Comparison of ENCODE assay signal across 17 cellular contexts in genomic region chr1:157042852-157043251, GRCh38. TPM values are rescaled to one million over a fixed set of nuclear protein-coding genes. Genes with fewer than 3 reads are reported as not detected.
DNase-seq lines count a peak whose midpoint lies in the region; ATAC-seq and TF ChIP-seq lines count a peak whose summit lies in the region.
"Had no signal": no experiment of that assay in that cellular context is flagged by ENCODE, and none has a peak within 500 bp of the region (broad histone marks: within the 10 kb centered on the region; RNA-seq: fewer than 3 reads in every experiment).

No MANE protein-coding gene starts in this region.

- H3K27ac ChIP-seq in HUES6 (ENCODE audit: low read depth, low read length), result no peak overlapping the region
- no peak overlapping the region for H3K27ac ChIP-seq in smooth muscle cell (ENCODE audit: low read depth)
- H3K27ac ChIP-seq: pancreas had no signal

- peak overlapping the region; percentile 98 for H3K4me2 ChIP-seq in smooth muscle cell

- H3K9ac ChIP-seq in HUES6 (ENCODE audit: low read length) (no peak overlapping the region), smooth muscle cell (ENCODE audit: low read depth) (no peak overlapping the region)

- H3K9me3 ChIP-seq in HUES6 (ENCODE audit: control insufficient read depth, insufficient read depth, low read depth, low read length) (no peaks in the 10 kb centered on the region), iPS-18c (ENCODE audit: control insufficient read depth, insufficient read depth, low read length) (no peaks in the 10 kb centered on the region), smooth muscle cell (replicated peaks; ENCODE audit: low read depth) (no peaks in the 10 kb centered on the region)
- H3K9me3 ChIP-seq: pancreas had no signal

- H3K36me3 ChIP-seq in HUES6 (ENCODE audit: control insufficient read depth, insufficient read depth, low read length), result peaks cover 5% of the 10 kb centered on the region; the same call in 1 of the 2 replicates
- H3K36me3 ChIP-seq in smooth muscle cell (ENCODE audit: low read depth), result no peaks in the 10 kb centered on the region
- H3K36me3 ChIP-seq: pancreas had no signal

- H2AFZ ChIP-seq in smooth muscle cell (ENCODE audit: low read depth), result no peak overlapping the region

- H3K4me1 Mint-ChIP-seq in brain, result peaks cover 65% of the 10 kb centered on the region
- H3K4me1 Mint-ChIP-seq in stimulated activated naive CD8-positive, alpha-beta T cell treated with anti-CD3 and anti-CD28 coated beads, Interleukin-15, amount 100 ng/mL, for 72 hours, result peaks cover 21% of the 10 kb centered on the region

- DNase-seq in smooth muscle cell (lab: John Stamatoyannopoulos, UW; ENCODE audit: unreplicated experiment), result no peak
- no peak for DNase-seq in NCI-H524 (lab: John Stamatoyannopoulos, UW)
- no peak for DNase-seq in stimulated activated naive CD8-positive, alpha-beta T cell treated with anti-CD3 and anti-CD28 coated beads, Interleukin-15, amount 100 ng/mL, for 72 hours
- no peak for DNase-seq in NCI-H69 (lab: John Stamatoyannopoulos, UW)
- DNase-seq: activated CD4-positive, alpha-beta T cell treated with anti-CD3 and anti-CD28 coated beads for 48 hours; activated effector memory CD4-positive, alpha-beta T cell treated with Interleukin-2 at 50 U/mL for 16 hours; dermis blood vessel endothelial cell; DND-41; immature natural killer cell; KBM-7; pancreas; Right ventricle myocardium superior had no signal

- TF ChIP-seq CTCF in brain (conservative IDR thresholded peaks at IDR 0.05) (no peak), smooth muscle cell (IDR thresholded peaks at IDR 0.05; ENCODE audit: borderline replicate concordance, insufficient read depth, poor library complexity, severe bottlenecking) (no peak)

- H3K27me3 ChIP-seq in HUES6 (ENCODE audit: control insufficient read depth, insufficient read depth, low read length), result no peaks in the 10 kb centered on the region
- H3K27me3 ChIP-seq in smooth muscle cell (ENCODE audit: low read depth), result no peaks in the 10 kb centered on the region
- H3K27me3 ChIP-seq: pancreas had no signal

- ATAC-seq in stimulated activated naive CD8-positive, alpha-beta T cell treated with anti-CD3 and anti-CD28 coated beads, Interleukin-15, amount 100 ng/mL, for 72 hours, result no peak
- ATAC-seq in GM19452 (IDR thresholded peaks at IDR 0.05; ENCODE audit: unreplicated experiment), result no peak
- ATAC-seq: pancreas had no signal

- H4K20me1 ChIP-seq in smooth muscle cell (ENCODE audit: low read depth), result peaks cover 65% of the 10 kb centered on the region

- H3K79me2 ChIP-seq in smooth muscle cell (ENCODE audit: low read depth), result peaks cover 73% of the 10 kb centered on the region

- peaks cover 19% of the 10 kb centered on the region for H3K36me3 Mint-ChIP-seq in brain

- peaks cover 4% of the 10 kb centered on the region for H3F3A ChIP-seq in smooth muscle cell (ENCODE audit: low read depth)

- no peaks in the 10 kb centered on the region for H3K27me3 Mint-ChIP-seq in brain
- peaks cover 81% of the 10 kb centered on the region for H3K27me3 Mint-ChIP-seq in stimulated activated naive CD8-positive, alpha-beta T cell treated with anti-CD3 and anti-CD28 coated beads, Interleukin-15, amount 100 ng/mL, for 72 hours

- H3K9me3 Mint-ChIP-seq in brain, result no peaks in the 10 kb centered on the region
- H3K9me3 Mint-ChIP-seq in stimulated activated naive CD8-positive, alpha-beta T cell treated with anti-CD3 and anti-CD28 coated beads, Interleukin-15, amount 100 ng/mL, for 72 hours, result no peaks in the 10 kb centered on the region

- 25% methylated on average over 2 of the region's 2 CpGs for WGBS in smooth muscle cell (ENCODE audit: low lambda C conversion rate)

- H3K27ac Mint-ChIP-seq in brain, result peak overlapping the region; percentile 58 to 97 (median 92)
- no peak overlapping the region for H3K27ac Mint-ChIP-seq in stimulated activated naive CD8-positive, alpha-beta T cell treated with anti-CD3 and anti-CD28 coated beads, Interleukin-15, amount 100 ng/mL, for 72 hours
- H3K27ac Mint-ChIP-seq: immature natural killer cell had no signal

- H3K4me1 ChIP-seq in HUES6 (ENCODE audit: control insufficient read depth, insufficient read depth, low read length) (peaks cover 30% of the 10 kb centered on the region), smooth muscle cell (ENCODE audit: low read depth) (peaks cover 33% of the 10 kb centered on the region)

- H3K4me3 ChIP-seq in HUES6 (ENCODE audit: low read depth, low read length) (peak overlapping the region; percentile 78), iPS-18c (ENCODE audit: insufficient read depth, low read depth, low read length) (peak overlapping the region; percentile 91; the same call in 1 of the 2 replicates), smooth muscle cell (peak overlapping the region; percentile 72)

- H3K4me3 Mint-ChIP-seq in brain, result peak overlapping the region; percentile 91 to 97 (median 92)
- H3K4me3 Mint-ChIP-seq in stimulated activated naive CD8-positive, alpha-beta T cell treated with anti-CD3 and anti-CD28 coated beads, Interleukin-15, amount 100 ng/mL, for 72 hours, result no peak overlapping the region
- H3K4me3 Mint-ChIP-seq: immature natural killer cell had no signal

RNA-seq across cellular contexts. Expression of gene ARHGEF11, which starts 2.7 kb away (rescaled TPM):
- polyA plus RNA-seq in brain (ENCODE audit: insufficient read depth, low read depth, low replicate concordance) (15.3 TPM), smooth muscle cell (18.1 and 20.1 TPM in 2 replicates)
- total RNA-seq in smooth muscle cell, result 15.1 and 22.4 TPM in 2 replicates

RNA-seq across cellular contexts. Expression of gene ETV3L, which starts 56.8 kb away (rescaled TPM):
- polyA plus RNA-seq in brain (ENCODE audit: insufficient read depth, low read depth, low replicate concordance), result not detected
- total RNA-seq in smooth muscle cell, result 0.31 TPM in 1 of 2 replicates, not detected in the other
- 0.15 TPM in 1 of 2 replicates, not detected in the other for polyA plus RNA-seq in smooth muscle cell
- total RNA-seq: dermis blood vessel endothelial cell, pancreas, Right ventricle myocardium superior, ureter had no signal
- polyA plus RNA-seq: immature natural killer cell had no signal

Comparison
In these comparisons a context has a peak if more than half of its experiments do, and no peak if none do; other contexts are left out.
1. H3K27ac Mint-ChIP-seq: peak in brain (5 of 5); none in stimulated activated naive CD8-positive, alpha-beta T cell treated with anti-CD3 and anti-CD28 coated beads, Interleukin-15, amount 100 ng/mL, for 72 hours (0 of 2).
2. H3K4me3 Mint-ChIP-seq: peak in brain (5 of 5); none in stimulated activated naive CD8-positive, alpha-beta T cell treated with anti-CD3 and anti-CD28 coated beads, Interleukin-15, amount 100 ng/mL, for 72 hours (0 of 2).
3. Peak in every context shown above with its lines, with median percentiles within 50 percentile points of each other: H3K4me3 ChIP-seq.